22 cellular contexts compared by ENCODE assay signal in the genomic region with DNA sequence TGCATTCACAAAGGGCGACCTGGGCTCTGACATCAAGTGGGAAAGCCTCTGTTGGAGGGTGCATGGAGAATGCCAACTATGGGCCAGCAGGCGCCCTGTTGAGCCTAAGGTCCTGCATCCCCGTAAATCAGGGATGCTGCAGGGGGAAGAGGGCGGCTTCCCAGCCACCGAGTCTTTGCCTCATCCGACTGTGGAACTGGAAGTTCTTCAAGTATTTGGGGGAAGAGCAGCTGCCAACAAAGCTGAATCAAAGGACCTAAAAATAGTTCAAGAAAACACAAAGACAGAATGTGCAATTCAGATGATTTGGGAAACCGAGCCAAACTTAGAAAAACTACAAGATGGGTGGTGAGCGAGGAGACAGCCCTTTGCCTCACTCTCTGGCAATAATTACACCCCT.
DNase-seq lines count a peak whose midpoint lies in the region; ATAC-seq, FAIRE-seq and TF ChIP-seq lines count a peak whose summit lies in the region.
"Had no signal": no experiment of that assay in that cellular context is flagged by ENCODE, and none has a peak within 500 bp of the region (broad histone marks: within the 10 kb centered on the region; RNA-seq: fewer than 3 reads in every experiment).

No MANE protein-coding gene starts in this region.

- H3K4me3 Mint-ChIP-seq in astrocyte (ENCODE audit: unreplicated experiment) (no peak overlapping the region), glutamatergic neuron (ENCODE audit: unreplicated experiment) (no peak overlapping the region)
- H3K4me3 Mint-ChIP-seq: activated naive CD8-positive, alpha-beta T cell treated with anti-CD3 and anti-CD28 coated beads, Interleukin-2, amount 10 ng/mL, durations not matched to agents 7 days and 5 days; activated T-cell treated with anti-CD3 and anti-CD28 coated beads, Interleukin-2, amount 50 U/mL, for 24 hours; CD4-positive, CD25-positive, alpha-beta regulatory T cell had no signal

- H3K4me1 ChIP-seq in astrocyte (ENCODE audit: insufficient read depth, low read length) (peaks cover 2% of the 10 kb centered on the region), right cardiac atrium (ENCODE audit: control insufficient read depth, insufficient read depth, low read length) (peaks cover 3% of the 10 kb centered on the region), gastrocnemius medialis (peaks cover 0 to 12% of the 10 kb centered on the region in 2 donors)

- intact Hi-C loops in right cardiac atrium (cut with DNase I) (no loop called here), gastrocnemius medialis (cut with DNase I; ENCODE audit: low total_unique reads) (no loop called here)

- H3K36me3 ChIP-seq in astrocyte (ENCODE audit: insufficient read depth, low read length) = no peaks in the 10 kb centered on the region
- H3K36me3 ChIP-seq in gastrocnemius medialis = no peaks in the 10 kb centered on the region

- TF ChIP-seq POLR2A in gastrocnemius medialis (IDR thresholded peaks at IDR 0.05) = no peak

- no peaks in the 10 kb centered on the region for H3K36me3 Mint-ChIP-seq in astrocyte (ENCODE audit: low read depth, unreplicated experiment)
- no peaks in the 10 kb centered on the region for H3K36me3 Mint-ChIP-seq in glutamatergic neuron (ENCODE audit: unreplicated experiment)
- H3K36me3 Mint-ChIP-seq: activated naive CD8-positive, alpha-beta T cell treated with anti-CD3 and anti-CD28 coated beads, Interleukin-2, amount 10 ng/mL, durations not matched to agents 7 days and 5 days; CD4-positive, CD25-positive, alpha-beta regulatory T cell had no signal

- H3K4me1 Mint-ChIP-seq in astrocyte (ENCODE audit: low read depth, unreplicated experiment) (peaks cover 11% of the 10 kb centered on the region), glutamatergic neuron (ENCODE audit: low read depth, unreplicated experiment) (no peaks in the 10 kb centered on the region)

- DNase-seq in G401 (ENCODE audit: low spot score) (peak; percentile 45), astrocyte (ENCODE audit: low read depth) (peak; percentile 40), right cardiac atrium (peak in 2 of 3 donors; percentile 22 to 47), gastrocnemius medialis (peak; percentile 16 to 33), glutamatergic neuron (no peak), NCI-H1436 (lab: John Stamatoyannopoulos, UW) (no peak), GDM1 (lab: John Stamatoyannopoulos, UW) (no peak)
- DNase-seq: activated naive CD8-positive, alpha-beta T cell treated with anti-CD3 and anti-CD28 coated beads, Interleukin-2, amount 10 ng/mL, durations not matched to agents 7 days and 5 days; activated T-cell treated with anti-CD3 and anti-CD28 coated beads, Interleukin-2, amount 50 U/mL, for 24 hours; CD4-positive, CD25-positive, alpha-beta regulatory T cell; NCI-H1048; NCI-H2107; NCI-H526; PC-3; SK-N-SH; stimulated activated CD4-positive, alpha-beta T cell treated with anti-CD3 and anti-CD28 coated beads, Interleukin-4, amount 100 ng/mL, for 4 hours; trophoblast cell had no signal

- H3K9me3 Mint-ChIP-seq in astrocyte (ENCODE audit: unreplicated experiment) (no peaks in the 10 kb centered on the region), glutamatergic neuron (ENCODE audit: unreplicated experiment) (no peaks in the 10 kb centered on the region)
- H3K9me3 Mint-ChIP-seq: activated naive CD8-positive, alpha-beta T cell treated with anti-CD3 and anti-CD28 coated beads, Interleukin-2, amount 10 ng/mL, durations not matched to agents 7 days and 5 days; activated T-cell treated with anti-CD3 and anti-CD28 coated beads, Interleukin-2, amount 50 U/mL, for 24 hours had no signal

- FAIRE-seq in astrocyte (lab: Jason Lieb, UNC) = no peak
- FAIRE-seq: endometrium, K562, keratinocyte had no signal

- WGBS in right cardiac atrium = 42% methylated on average over 8 of the region's 8 CpGs

- peaks cover 17% of the 10 kb centered on the region for H3K27me3 Mint-ChIP-seq in astrocyte (ENCODE audit: low read depth, unreplicated experiment)
- no peaks in the 10 kb centered on the region for H3K27me3 Mint-ChIP-seq in glutamatergic neuron (ENCODE audit: unreplicated experiment)

- H3K27ac ChIP-seq in astrocyte (ENCODE audit: low read depth, low read length) (no peak overlapping the region), right cardiac atrium (ENCODE audit: low read length) (no peak overlapping the region), gastrocnemius medialis (no peak overlapping the region)
- H3K27ac ChIP-seq: skin epidermis had no signal

- no peaks in the 10 kb centered on the region for H4K20me1 ChIP-seq in astrocyte (ENCODE audit: insufficient read depth, low read length)

- ATAC-seq in right cardiac atrium (peak in 1 of 2 donors; percentile 47), gastrocnemius medialis (peak; percentile 75 to 77), GM21786 (IDR thresholded peaks at IDR 0.05; ENCODE audit: unreplicated experiment) (no peak)
- ATAC-seq: K562, PC-3 had no signal

- no peak overlapping the region for H3K9ac ChIP-seq in astrocyte (ENCODE audit: low read length)
- H3K9ac ChIP-seq: SK-N-SH had no signal

- no peak overlapping the region for H3K4me3 ChIP-seq in astrocyte (ENCODE audit: insufficient read depth, low read depth, low read length)
- H3K4me3 ChIP-seq in right cardiac atrium (ENCODE audit: low read length) = no peak overlapping the region
- H3K4me3 ChIP-seq in gastrocnemius medialis = no peak overlapping the region
- H3K4me3 ChIP-seq: K562, skin epidermis had no signal

- TF ChIP-seq CTCF in astrocyte (IDR thresholded peaks at IDR 0.05; ENCODE audit: insufficient read depth, low read depth, low read length) = no peak
- TF ChIP-seq CTCF in gastrocnemius medialis (IDR thresholded peaks at IDR 0.05 in 4 of 5, conservative IDR thresholded peaks at IDR 0.05 in 1 of 5) = no peak
- TF ChIP-seq CTCF in glutamatergic neuron (IDR thresholded peaks at IDR 0.05; ENCODE audit: partially characterized antibody, unreplicated experiment) = no peak

- H3K27ac Mint-ChIP-seq in astrocyte (ENCODE audit: unreplicated experiment) (no peak overlapping the region), glutamatergic neuron (ENCODE audit: unreplicated experiment) (no peak overlapping the region)
- H3K27ac Mint-ChIP-seq: activated naive CD8-positive, alpha-beta T cell treated with anti-CD3 and anti-CD28 coated beads, Interleukin-2, amount 10 ng/mL, durations not matched to agents 7 days and 5 days; activated T-cell treated with anti-CD3 and anti-CD28 coated beads, Interleukin-2, amount 50 U/mL, for 24 hours; CD4-positive, CD25-positive, alpha-beta regulatory T cell had no signal

- no peaks in the 10 kb centered on the region for H3K79me2 ChIP-seq in astrocyte (ENCODE audit: insufficient read depth, low read length)

- H3K9me3 ChIP-seq in astrocyte (ENCODE audit: insufficient read depth, low read depth, low read length) (no peaks in the 10 kb centered on the region), right cardiac atrium (ENCODE audit: control insufficient read depth, low read length) (no peaks in the 10 kb centered on the region), gastrocnemius medialis (no peaks in the 10 kb centered on the region)
- H3K9me3 ChIP-seq: SK-N-SH had no signal

- no peak overlapping the region for H3K4me2 ChIP-seq in astrocyte (ENCODE audit: low read length)
- H3K4me2 ChIP-seq: SK-N-SH had no signal

- H2AFZ ChIP-seq in astrocyte (ENCODE audit: low read depth, low read length) = no peak overlapping the region

- H3K27me3 ChIP-seq in astrocyte (ENCODE audit: insufficient read depth, low read length) = no peaks in the 10 kb centered on the region
- no peaks in the 10 kb centered on the region for H3K27me3 ChIP-seq in right cardiac atrium (ENCODE audit: control insufficient read depth, insufficient read depth)
- no peaks in the 10 kb centered on the region for H3K27me3 ChIP-seq in gastrocnemius medialis

- in situ Hi-C loops in G401 (cut with HindIII; ENCODE audit: low sequenced_read_pairs) = no loop called here
- in situ Hi-C loops in gastrocnemius medialis (cut with MboI; ENCODE audit: low sequenced_read_pairs in 4 of 4) = no loop called here

Comparison
In these comparisons a context has a peak if more than half of its experiments do, and no peak if none do; other contexts are left out.
1. DNase-seq: peak in G401 (single experiment), astrocyte (single experiment), right cardiac atrium (2 of 3) and gastrocnemius medialis (2 of 2); none in glutamatergic neuron (single experiment), NCI-H1436 (single experiment) and GDM1 (single experiment).